In genomic region chr2:219111375-219112069, GRCh38 we compare ENCODE assay signal across 1 cellular context.
TF ChIP-seq lines count a peak whose summit lies in the region.

No MANE protein-coding gene starts in this region.

TF ChIP-seq in HepG2, 621 proteins besides CTCF, POLR2A, EP300 and RAD21 (continued from another document and continues in another):
- no peak for TF ChIP-seq NCOA5 (CRISPR knock-in tag; IDR thresholded peaks at IDR 0.05)
- no peak for TF ChIP-seq SNAPC4 (CRISPR knock-in tag; IDR thresholded peaks at IDR 0.05)
- peak; percentile 51; the same call in 1 of the 2 replicates for TF ChIP-seq CBX5 (CRISPR knock-in tag; IDR thresholded peaks at IDR 0.05; ENCODE audit: borderline replicate concordance)
- no peak for TF ChIP-seq ATF7 (IDR thresholded peaks at IDR 0.05)
- no peak for TF ChIP-seq ATF7 (CRISPR knock-in tag; IDR thresholded peaks at IDR 0.05)
- TF ChIP-seq NFKBIZ (CRISPR knock-in tag; IDR thresholded peaks at IDR 0.05), result peak; percentile 92; the same call in 1 of the 2 replicates
- no peak for TF ChIP-seq PCBP1 (IDR thresholded peaks at IDR 0.05; ENCODE audit: borderline replicate concordance, low read depth, low read length)
- TF ChIP-seq ZNF17 (CRISPR knock-in tag; IDR thresholded peaks at IDR 0.05), result 0 out of 2 replicates have a peak, but pooled peaks have one; percentile 21
- peak; percentile 82; the same call in 1 of the 2 replicates for TF ChIP-seq ZKSCAN8 (CRISPR knock-in tag; IDR thresholded peaks at IDR 0.05; ENCODE audit: borderline replicate concordance)
- TF ChIP-seq ZNF710 (CRISPR knock-in tag; IDR thresholded peaks at IDR 0.05; ENCODE audit: borderline replicate concordance), result peak; percentile 89; the same call in 1 of the 2 replicates
- no peak for TF ChIP-seq ZNF790 (CRISPR knock-in tag; IDR thresholded peaks at IDR 0.05; ENCODE audit: borderline replicate concordance)
- TF ChIP-seq PRPF4 (IDR thresholded peaks at IDR 0.05; ENCODE audit: low read depth, low read length, poor library complexity, severe bottlenecking), result no peak
- peak; percentile 88; the same call in 1 of the 2 replicates for TF ChIP-seq ZNF431 (CRISPR knock-in tag; IDR thresholded peaks at IDR 0.05; ENCODE audit: borderline replicate concordance, low read depth)
- TF ChIP-seq HBP1 (CRISPR knock-in tag; IDR thresholded peaks at IDR 0.05; ENCODE audit: low read depth), result peak; percentile 68; the same call in 1 of the 2 replicates
- TF ChIP-seq ZMAT3 (CRISPR knock-in tag; conservative IDR thresholded peaks at IDR 0.05), result no peak
- no peak for TF ChIP-seq U2AF1 (optimal IDR thresholded peaks at IDR 0.05; ENCODE audit: low read depth, low read length)
- TF ChIP-seq ZNF576 (CRISPR knock-in tag; IDR thresholded peaks at IDR 0.05), result no peak
- TF ChIP-seq NKX3-1 (CRISPR knock-in tag; IDR thresholded peaks at IDR 0.05), result peak; percentile 69; the same call in 1 of the 2 replicates
- TF ChIP-seq DBP (CRISPR knock-in tag; IDR thresholded peaks at IDR 0.05; ENCODE audit: not compliant biosample characterization), result no peak
- no peak for TF ChIP-seq CHD4 (IDR thresholded peaks at IDR 0.05; ENCODE audit: borderline replicate concordance, low read length)
- TF ChIP-seq ZNF740 (CRISPR knock-in tag; IDR thresholded peaks at IDR 0.05), result 0 out of 2 replicates have a peak, but pooled peaks have one; percentile 38
- peak; percentile 99 for TF ChIP-seq HNF1B (CRISPR knock-in tag; IDR thresholded peaks at IDR 0.05)
- TF ChIP-seq PAX8 (CRISPR knock-in tag; IDR thresholded peaks at IDR 0.05; ENCODE audit: borderline replicate concordance), result no peak
- TF ChIP-seq ZBTB21 (CRISPR knock-in tag; IDR thresholded peaks at IDR 0.05), result no peak
- peak; percentile 88 for TF ChIP-seq PHF5A (CRISPR knock-in tag; IDR thresholded peaks at IDR 0.05; ENCODE audit: low read depth, unreplicated experiment)
- peak; percentile 96 for TF ChIP-seq STAT6 (CRISPR knock-in tag; IDR thresholded peaks at IDR 0.05; ENCODE audit: borderline replicate concordance)
- peak; percentile 94; the same call in 1 of the 2 replicates for TF ChIP-seq AHDC1 (CRISPR knock-in tag; IDR thresholded peaks at IDR 0.05; ENCODE audit: borderline replicate concordance)
- TF ChIP-seq ZNF281 (CRISPR knock-in tag; IDR thresholded peaks at IDR 0.05; ENCODE audit: borderline replicate concordance), result peak; percentile 53; the same call in 1 of the 2 replicates
- 0 out of 2 replicates have a peak, but pooled peaks have one; percentile 29 for TF ChIP-seq ZNF891 (CRISPR knock-in tag; IDR thresholded peaks at IDR 0.05)
- TF ChIP-seq MAZ (IDR thresholded peaks at IDR 0.05; ENCODE audit: borderline replicate concordance, low read depth, low read length), result no peak
- peak; percentile 63 for TF ChIP-seq MAZ (CRISPR knock-in tag; IDR thresholded peaks at IDR 0.05; ENCODE audit: low read depth)
